17 cellular contexts compared by ENCODE assay signal in the genomic region with DNA sequence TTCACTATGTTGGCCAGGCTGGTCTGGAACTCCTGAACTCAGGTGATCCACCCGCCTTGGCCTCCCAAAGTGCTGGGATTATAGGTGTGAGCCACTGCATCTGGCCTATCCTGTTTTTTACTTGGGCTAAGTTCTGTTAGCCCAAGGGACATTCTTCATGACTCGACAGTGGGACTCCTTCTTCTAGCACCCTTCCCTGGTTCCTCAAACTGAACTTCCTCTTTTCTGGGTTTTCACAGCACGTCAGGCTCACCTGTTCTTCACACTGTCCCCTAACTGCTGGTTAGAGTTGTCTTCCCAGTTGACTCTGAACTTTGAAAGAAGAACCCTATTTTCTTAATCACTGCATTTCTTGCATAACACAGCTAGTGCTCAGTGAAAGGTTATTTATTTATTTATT. TPM values are rescaled to one million over a fixed set of nuclear protein-coding genes. Genes with fewer than 3 reads are reported as not detected.
A peak's percentile ranks its signal among the peaks of the same experiment; 100 is the strongest.
DNase-seq lines count a peak whose midpoint lies in the region; ATAC-seq and TF ChIP-seq lines count a peak whose summit lies in the region.
"Had no signal": no experiment of that assay in that cellular context is flagged by ENCODE, and none has a peak within 500 bp of the region (broad histone marks: within the 10 kb centered on the region; RNA-seq: fewer than 3 reads in every experiment).

No MANE protein-coding gene starts in this region.

- no peak overlapping the region for H3K27ac ChIP-seq in DOHH2 (ENCODE audit: low read depth, low read length)
- H3K27ac ChIP-seq in adrenal gland: no peak overlapping the region
- H3K27ac ChIP-seq in ascending aorta: no peak overlapping the region
- H3K27ac ChIP-seq: neural progenitor cell had no signal

- no peaks in the 10 kb centered on the region for H3F3A ChIP-seq in DOHH2 (ENCODE audit: control insufficient read depth, insufficient read depth)

- no peak for TF ChIP-seq POLR2A in adrenal gland (IDR thresholded peaks at IDR 0.05)

- no peaks in the 10 kb centered on the region for H3K36me3 ChIP-seq in DOHH2 (ENCODE audit: control insufficient read depth, low read length)
- no peaks in the 10 kb centered on the region for H3K36me3 ChIP-seq in adrenal gland (replicated peaks in 1 of 2)
- no peaks in the 10 kb centered on the region for H3K36me3 ChIP-seq in ascending aorta
- H3K36me3 ChIP-seq: neural progenitor cell had no signal

- intact Hi-C loops in adrenal gland (cut with DNase I): no loop called here
- intact Hi-C loops in ascending aorta (cut with DNase I): no loop called here

- H3K9me2 ChIP-seq in DOHH2 (replicated peaks; ENCODE audit: control insufficient read depth, low read length): no peaks in the 10 kb centered on the region

- ATAC-seq in GM19351 (IDR thresholded peaks at IDR 0.05; ENCODE audit: unreplicated experiment) (peak; percentile 79), HG02870 (IDR thresholded peaks at IDR 0.05; ENCODE audit: unreplicated experiment) (peak; percentile 76), GM19023 (IDR thresholded peaks at IDR 0.05; ENCODE audit: unreplicated experiment) (no peak)
- ATAC-seq: left cardiac atrium had no signal

- H3K4me1 ChIP-seq in DOHH2 (ENCODE audit: control insufficient read depth, low read length): peaks cover 11% of the 10 kb centered on the region
- peaks cover 0 to 7% of the 10 kb centered on the region in 2 donors for H3K4me1 ChIP-seq in adrenal gland (replicated peaks in 1 of 2)
- H3K4me1 ChIP-seq in ascending aorta: no peaks in the 10 kb centered on the region
- H3K4me1 ChIP-seq: neural progenitor cell had no signal

- DNase-seq in NOMO-1 treated with dmso at 0.1 percent for 144 hours (lab: John Stamatoyannopoulos, UW; ENCODE audit: unreplicated experiment) (peak; percentile 58), adrenal gland (no peak), ascending aorta (ENCODE audit: low spot score in 2 of 2) (no peak), NCI-H2171 (lab: John Stamatoyannopoulos, UW) (no peak)
- DNase-seq: activated T-cell treated with anti-CD3 and anti-CD28 coated beads, Interleukin-2, amount 50 U/mL, for 1 hour; anterior cingulate cortex; DMS79 treated with DMSO at 0.1 percent for 48 hours; IMR-90; left cardiac atrium; small intestine; trophoblast cell had no signal

- 71 to 85% (median 79%) methylated on average over 3 of the region's 3 CpGs for WGBS in adrenal gland, 4 donors

- no peaks in the 10 kb centered on the region for H4K20me1 ChIP-seq in DOHH2 (ENCODE audit: control insufficient read depth, insufficient read depth, low read depth, low read length)

- H3K9me3 ChIP-seq in DOHH2 (ENCODE audit: control insufficient read depth, insufficient read depth, low read length) (no peaks in the 10 kb centered on the region), adrenal gland (replicated peaks in 1 of 3) (no peaks in the 10 kb centered on the region), ascending aorta (no peaks in the 10 kb centered on the region)

- no peaks in the 10 kb centered on the region for H3K27me3 ChIP-seq in DOHH2 (ENCODE audit: control insufficient read depth, low read length)
- H3K27me3 ChIP-seq in adrenal gland: no peaks in the 10 kb centered on the region
- no peaks in the 10 kb centered on the region for H3K27me3 ChIP-seq in ascending aorta
- H3K27me3 ChIP-seq: neural progenitor cell had no signal

- H3K79me2 ChIP-seq in DOHH2 (ENCODE audit: control insufficient read depth, low read length): no peaks in the 10 kb centered on the region

- peak overlapping the region; percentile 14; the same call in 1 of the 2 replicates for H3K4me2 ChIP-seq in DOHH2 (ENCODE audit: low read length)
- H3K4me2 ChIP-seq: neural progenitor cell had no signal

- no peak for TF ChIP-seq CTCF in DOHH2 (IDR thresholded peaks at IDR 0.05; ENCODE audit: low read depth, low read length, poor library complexity, severe bottlenecking)
- no peak for TF ChIP-seq CTCF in adrenal gland (IDR thresholded peaks at IDR 0.05)
- TF ChIP-seq CTCF in ascending aorta (IDR thresholded peaks at IDR 0.05): no peak

- H3K4me3 ChIP-seq in DOHH2 (ENCODE audit: low read length): no peak overlapping the region
- H3K4me3 ChIP-seq in adrenal gland: no peak overlapping the region
- H3K4me3 ChIP-seq in ascending aorta: no peak overlapping the region
- H3K4me3 ChIP-seq: neural progenitor cell had no signal

RNA-seq across cellular contexts. Expression of a gene that starts 22.5 kb away (rescaled TPM):
- 1 to 10 TPM in 6 of 8 donors, under 1 TPM in 1, not detected in 1; 0.42 to 3.9 (median 2.1) TPM for total RNA-seq in adrenal gland
- 1 to 10 TPM; 2.3 to 5.1 (median 2.9) TPM for polyA plus RNA-seq in adrenal gland
- total RNA-seq in ascending aorta: 0.32 TPM
- total RNA-seq: RPMI7951 had no signal

RNA-seq across cellular contexts. Expression of a gene that starts 24.1 kb away (rescaled TPM):
- 100 to 1,000 TPM; 210 to 555 (median 303) TPM for total RNA-seq in adrenal gland
- polyA plus RNA-seq in adrenal gland: 100 to 1,000 TPM in 1 of 3 donors, 10 to 100 TPM in 2; 68.3 to 286 (median 90.0) TPM
- 47.5 TPM for total RNA-seq in ascending aorta

RNA-seq across cellular contexts. Expression of a gene that starts 47.4 kb away (rescaled TPM):
- total RNA-seq in adrenal gland: 10 to 100 TPM; 44.4 to 97.5 (median 70.0) TPM
- polyA plus RNA-seq in adrenal gland: 10 to 100 TPM; 14.0 to 43.9 (median 17.9) TPM
- total RNA-seq in ascending aorta: 26.8 TPM
